Comparison of ENCODE assay signal across 19 cellular contexts in genomic region chr7:75891815-75892411, GRCh38. TPM values are rescaled to one million over a fixed set of nuclear protein-coding genes. Genes with fewer than 3 reads are reported as not detected.
DNase-seq lines count a peak whose midpoint lies in the region; ATAC-seq, FAIRE-seq and TF ChIP-seq lines count a peak whose summit lies in the region.
"Had no signal": no experiment of that assay in that cellular context is flagged by ENCODE, and none has a peak within 500 bp of the region (broad histone marks: within the 10 kb centered on the region; RNA-seq: fewer than 3 reads in every experiment).

No MANE protein-coding gene starts in this region.

- H4K91ac ChIP-seq in H1 (replicated peaks; ENCODE audit: insufficient read length, low read length) (no peak overlapping the region), mesenchymal stem cell (ENCODE audit: low read length) (peak overlapping the region; percentile 18)

- TF ChIP-seq POLR2A in H1 (IDR thresholded peaks at IDR 0.05; ENCODE audit: control extremely low read depth in 1 of 2, low read depth in 2 of 2, low read length in 2 of 2): no peak

- no peaks in the 10 kb centered on the region for H3K79me2 ChIP-seq in mammary epithelial cell (ENCODE audit: insufficient read depth, low read length)
- H3K79me2 ChIP-seq in H1 (ENCODE audit: control insufficient read depth in 1 of 2, insufficient read depth in 2 of 2, low read length in 2 of 2): no peaks in the 10 kb centered on the region

- H4K5ac ChIP-seq in H1 (ENCODE audit: insufficient read length, low read depth, low read length): no peak overlapping the region

- H3K27ac Mint-ChIP-seq in MCF 10A (ENCODE audit: low read depth, unreplicated experiment): peak overlapping the region; percentile 66
- H3K27ac Mint-ChIP-seq: CD4-positive, alpha-beta T cell had no signal

- no peak overlapping the region for H3K27ac ChIP-seq in mammary epithelial cell (ENCODE audit: insufficient read depth, low read depth, low read length)
- no peak overlapping the region for H3K27ac ChIP-seq in H1 (ENCODE audit: low read depth, low read length)
- no peak overlapping the region for H3K27ac ChIP-seq in mesenchymal stem cell (ENCODE audit: low read length, poor library complexity, severe bottlenecking)
- H3K27ac ChIP-seq in upper lobe of right lung: peak overlapping the region; percentile 86

- no peak overlapping the region for H3K56ac ChIP-seq in H1 (replicated peaks; ENCODE audit: insufficient read length, low read depth, low read length)

- H3K4ac ChIP-seq in H1 (replicated peaks; ENCODE audit: insufficient read length, low read depth, low read length): no peak overlapping the region
- no peak overlapping the region for H3K4ac ChIP-seq in mesenchymal stem cell (ENCODE audit: low read depth in 1 of 2, low read length in 2 of 2)

- H3K4me2 ChIP-seq in mammary epithelial cell (ENCODE audit: insufficient read depth, low read depth, low read length) (no peak overlapping the region), H1 (ENCODE audit: insufficient read depth in 1 of 2, low read depth in 2 of 2, low read length in 2 of 2) (no peak overlapping the region), mesenchymal stem cell (ENCODE audit: low read length, poor library complexity, severe bottlenecking) (no peak overlapping the region)

- H4K20me1 ChIP-seq in mammary epithelial cell (ENCODE audit: insufficient read depth, low read length): no peaks in the 10 kb centered on the region
- peaks cover 2 to 14% of the 10 kb centered on the region in 2 experiments for H4K20me1 ChIP-seq in H1 (replicated peaks in 1 of 2; ENCODE audit: control insufficient read depth in 1 of 2, insufficient read depth in 2 of 2, low read length in 2 of 2)

- TF ChIP-seq EP300 in H1 (IDR thresholded peaks at IDR 0.05; ENCODE audit: borderline replicate concordance in 1 of 2, low read depth in 2 of 2, low read length in 2 of 2): no peak

- dilution Hi-C loops in mammary epithelial cell (cut with HindIII; ENCODE audit: low sequenced_read_pairs): loop anchor here (10.0 kb wide), 1 partner anchor 47 kb away; no protein-coding TSS in a partner anchor

- no peak overlapping the region for H2BK15ac ChIP-seq in H1 (ENCODE audit: low read length)
- no peak overlapping the region for H2BK15ac ChIP-seq in mesenchymal stem cell (ENCODE audit: low read depth, poor library complexity, severe bottlenecking)

- no peaks in the 10 kb centered on the region for H3K79me1 ChIP-seq in H1 (ENCODE audit: low read depth, low read length)
- H3K79me1 ChIP-seq in mesenchymal stem cell (replicated peaks; ENCODE audit: low read length, poor library complexity, severe bottlenecking): peaks cover 6% of the 10 kb centered on the region

- H3K4me3 ChIP-seq in mammary epithelial cell (replicated peaks in 1 of 3; ENCODE audit: insufficient read depth in 1 of 3, low read depth in 2 of 3, low read length in 3 of 3) (no peak overlapping the region), H1 (ENCODE audit: extremely low read depth in 1 of 4, insufficient read depth in 2 of 4, low read depth in 3 of 4, low read length in 4 of 4) (no peak overlapping the region), mesenchymal stem cell (ENCODE audit: insufficient read depth in 1 of 2, low read depth in 1 of 2, low read length in 2 of 2) (no peak overlapping the region), upper lobe of right lung (no peak overlapping the region)

- H3K9me3 Mint-ChIP-seq in MCF 10A (ENCODE audit: unreplicated experiment): no peaks in the 10 kb centered on the region
- H3K9me3 Mint-ChIP-seq: CD4-positive, alpha-beta T cell; H9 had no signal

- POLR2A ChIA-PET in MCF 10A (lab: Yijun Ruan, JAX): interaction anchor here (0.7 to 2.2 kb wide), 7 partner anchors 9 to 156 kb away, joined by 3 to 14 read pairs (median 4); partner anchors contain the start of genes MDH2, POR and STYXL1
- POLR2A ChIA-PET in H1 (lab: Charles Lee; ENCODE audit: partially characterized antibody): interaction anchor here (0.9 to 3.5 kb wide), 10 partner anchors 8 to 74 kb away, joined by 3 to 22 read pairs (median 4); partner anchors contain the start of genes POR and RHBDD2
- POLR2A ChIA-PET in GM10248 (lab: Yijun Ruan, JAX): interaction anchor here (0.7 kb wide), 1 partner anchor 19 kb away, joined by 4 read pairs; no protein-coding TSS in a partner anchor

- H3K9me3 ChIP-seq in mammary epithelial cell (replicated peaks; ENCODE audit: insufficient read depth, low read length) (no peaks in the 10 kb centered on the region), H1 (ENCODE audit: insufficient read depth in 2 of 2, low read depth in 1 of 2, low read length in 1 of 2) (no peaks in the 10 kb centered on the region), mesenchymal stem cell (ENCODE audit: control insufficient read depth, low read length) (no peaks in the 10 kb centered on the region), upper lobe of right lung (no peaks in the 10 kb centered on the region)
- H3K9me3 ChIP-seq: BE2C had no signal

- peaks cover 19% of the 10 kb centered on the region for H3K4me1 ChIP-seq in mammary epithelial cell (ENCODE audit: insufficient read depth, low read length)
- H3K4me1 ChIP-seq in H1 (replicated peaks in 1 of 4; ENCODE audit: control insufficient read depth in 3 of 4, insufficient read depth in 4 of 4, low read length in 3 of 4): peaks cover 0 to 5% (median 3%) of the 10 kb centered on the region in 4 experiments; a peak in 4 of 7 replicates
- H3K4me1 ChIP-seq in mesenchymal stem cell (ENCODE audit: control insufficient read depth, insufficient read depth, low read depth, low read length): peaks cover 9% of the 10 kb centered on the region
- peaks cover 24% of the 10 kb centered on the region for H3K4me1 ChIP-seq in upper lobe of right lung
- H3K4me1 ChIP-seq: BE2C had no signal

- BruUV-seq in MCF 10A (replicated peaks; lab: Mats Ljungman, UMichigan) (no TSS peak), mammary epithelial cell (replicated peaks; lab: Mats Ljungman, UMichigan) (no TSS peak)

- no peak overlapping the region for H3K4me3 Mint-ChIP-seq in MCF 10A (ENCODE audit: unreplicated experiment)
- H3K4me3 Mint-ChIP-seq: CD4-positive, alpha-beta T cell; H9 had no signal

- CTCF ChIA-PET in MCF 10A (lab: Yijun Ruan, JAX): interaction anchor here (0.6 kb wide), 1 partner anchor 16 kb away, joined by 3 read pairs; no protein-coding TSS in a partner anchor
- CTCF ChIA-PET in mammary epithelial cell (lab: Charles Lee; ENCODE audit: low non-redundant PET): no interaction called here
- CTCF ChIA-PET in H1 (lab: Charles Lee; ENCODE audit: partially characterized antibody): interaction anchor here (0.7 to 1.7 kb wide), 5 partner anchors 28 to 133 kb away, joined by 3 to 7 read pairs (median 3); no protein-coding TSS in a partner anchor
- CTCF ChIA-PET in GM10248 (lab: Yijun Ruan, JAX): no interaction called here

- no peak for DNase-seq in MCF 10A (ENCODE audit: unreplicated experiment)
- DNase-seq in mammary epithelial cell: no peak
- DNase-seq in H1 (ENCODE audit: low read depth in 1 of 2, low spot score in 2 of 2): no peak
- DNase-seq in mesenchymal stem cell: no peak
- no peak for DNase-seq in upper lobe of right lung
- DNase-seq in GM10248 (ENCODE audit: extremely low spot score): no peak
- no peak for DNase-seq in NK-92 (lab: John Stamatoyannopoulos, UW; ENCODE audit: unreplicated experiment)
- DNase-seq in NCI-H1417 treated with DMSO at 0.1 percent for 48 hours (lab: John Stamatoyannopoulos, UW): no peak
- DNase-seq: 8988T; BE2C; Calu3; CD4-positive, alpha-beta T cell; DMS53; H9; KBM-7; NCI-H2227 treated with DMSO at 0.1 percent for 48 hours; NCI-H524 treated with DMSO at 0.1 percent for 48 hours; NK-92 treated with Interleukin-12 subunit alpha and Interleukin-12 subunit beta, amount 100 ng/mL, for 24 hours; RPMI8226 had no signal

- H2BK12ac ChIP-seq in H1 (ENCODE audit: low read depth, low read length): no peak overlapping the region
- peak overlapping the region in 1 of 2 experiments; percentile 33 for H2BK12ac ChIP-seq in mesenchymal stem cell (ENCODE audit: low read length in 2 of 2)

- TF ChIP-seq CTCF in MCF 10A (IDR thresholded peaks at IDR 0.05; ENCODE audit: unreplicated experiment) (no peak), mammary epithelial cell (conservative IDR thresholded peaks at IDR 0.05 in 1 of 2, IDR thresholded peaks at IDR 0.05 in 1 of 2; ENCODE audit: extremely low read depth in 1 of 2, insufficient read depth in 1 of 2, low read depth in 1 of 2, low read length in 2 of 2) (no peak), H1 (IDR thresholded peaks at IDR 0.05; ENCODE audit: control extremely low read depth in 1 of 3, insufficient read depth in 1 of 3, low read depth in 1 of 3, low read length in 3 of 3) (no peak), upper lobe of right lung (IDR thresholded peaks at IDR 0.05) (no peak), GM10248 (IDR thresholded peaks at IDR 0.05; ENCODE audit: control extremely low read depth, extremely low read depth, low read depth, missing control alignments) (no peak)

- H3K27me3 Mint-ChIP-seq in MCF 10A (ENCODE audit: insufficient read depth, unreplicated experiment): no peaks in the 10 kb centered on the region
- H3K27me3 Mint-ChIP-seq: CD4-positive, alpha-beta T cell had no signal

- H3K14ac ChIP-seq in H1 (ENCODE audit: insufficient read length): no peak overlapping the region
- no peak overlapping the region for H3K14ac ChIP-seq in mesenchymal stem cell (ENCODE audit: low read length in 2 of 2)

- in situ Hi-C loops in mammary epithelial cell (cut with MboI; ENCODE audit: low sequenced_read_pairs in 2 of 2): no loop called here

- H3K27me3 ChIP-seq in mammary epithelial cell (ENCODE audit: insufficient read depth, low read length) (no peaks in the 10 kb centered on the region), H1 (replicated peaks in 1 of 4; ENCODE audit: control insufficient read depth in 3 of 4, extremely low read depth in 1 of 4, insufficient read depth in 3 of 4, low read length in 3 of 4) (no peaks in the 10 kb centered on the region), mesenchymal stem cell (ENCODE audit: control insufficient read depth in 1 of 2, insufficient read depth in 1 of 2, low read length in 2 of 2) (no peaks in the 10 kb centered on the region), upper lobe of right lung (no peaks in the 10 kb centered on the region)
- H3K27me3 ChIP-seq: BE2C had no signal

- peaks cover 23% of the 10 kb centered on the region for H3K36me3 Mint-ChIP-seq in MCF 10A (ENCODE audit: insufficient read depth, unreplicated experiment)

- TF ChIP-seq RAD21 in H1 (IDR thresholded peaks at IDR 0.05 in 1 of 2, conservative IDR thresholded peaks at IDR 0.05 in 1 of 2; ENCODE audit: low read depth in 2 of 2, low read length in 2 of 2): no peak

- H3K36me3 ChIP-seq in mammary epithelial cell (ENCODE audit: insufficient read depth, low read length) (no peaks in the 10 kb centered on the region), H1 (ENCODE audit: control insufficient read depth in 2 of 4, insufficient read depth in 4 of 4, low read length in 3 of 4) (peaks cover 0 to 7% (median 6%) of the 10 kb centered on the region in 4 experiments; a peak in 5 of 8 replicates), mesenchymal stem cell (ENCODE audit: control insufficient read depth in 1 of 2, insufficient read depth in 2 of 2, low read depth in 1 of 2, low read length in 2 of 2) (peaks cover 19 to 25% of the 10 kb centered on the region in 2 experiments), upper lobe of right lung (peaks cover 14% of the 10 kb centered on the region)

- H3K23ac ChIP-seq in H1 (ENCODE audit: insufficient read length): no peak overlapping the region
- H3K23ac ChIP-seq in mesenchymal stem cell (ENCODE audit: low read length in 2 of 2): no peak overlapping the region

- no peaks in the 10 kb centered on the region for H3K23me2 ChIP-seq in H1 (ENCODE audit: low read depth, low read length)

- H2BK5ac ChIP-seq in H1 (ENCODE audit: low read depth, low read length): no peak overlapping the region
- no peak overlapping the region for H2BK5ac ChIP-seq in mesenchymal stem cell (ENCODE audit: low read depth, low read length, poor library complexity, severe bottlenecking)

- no peak for ATAC-seq in upper lobe of right lung

- intact Hi-C loops in MCF 10A (cut with micrococcal nuclease) (no loop called here), mammary epithelial cell (cut with micrococcal nuclease) (no loop called here), upper lobe of right lung (cut with DNase I) (no loop called here)

- peaks cover 7% of the 10 kb centered on the region for H3K4me1 Mint-ChIP-seq in MCF 10A (ENCODE audit: insufficient read depth, unreplicated experiment)

- FAIRE-seq in H1 (lab: Jason Lieb, UNC): no peak

- H4K8ac ChIP-seq in H1 (ENCODE audit: extremely low read depth, insufficient read depth, low read length) (no peak overlapping the region; the same call in none of the 2 replicates), mesenchymal stem cell (ENCODE audit: low read length) (no peak overlapping the region)

- H2AFZ ChIP-seq in mammary epithelial cell (ENCODE audit: low read depth, low read length) (no peak overlapping the region), H1 (ENCODE audit: low read length) (no peak overlapping the region), mesenchymal stem cell (ENCODE audit: low read depth, low read length) (no peak overlapping the region)

- no peak overlapping the region for H2BK120ac ChIP-seq in H1 (replicated peaks; ENCODE audit: low read depth, low read length)
- no peak overlapping the region for H2BK120ac ChIP-seq in mesenchymal stem cell (ENCODE audit: low read depth, low read length)

- H3K18ac ChIP-seq in H1 (ENCODE audit: extremely low read depth, low read length) (no peak overlapping the region), mesenchymal stem cell (ENCODE audit: low read depth in 1 of 2, low read length in 2 of 2) (no peak overlapping the region)

- H2BK20ac ChIP-seq in H1 (ENCODE audit: low read length): no peak overlapping the region

- no peak overlapping the region for H3K9ac ChIP-seq in mammary epithelial cell (ENCODE audit: insufficient read depth, low read length)
- H3K9ac ChIP-seq in H1 (replicated peaks in 1 of 4; ENCODE audit: extremely low read depth in 1 of 4, low read depth in 3 of 4, low read length in 3 of 4): no peak overlapping the region
- no peak overlapping the region for H3K9ac ChIP-seq in mesenchymal stem cell (ENCODE audit: low read length)

- H2AK5ac ChIP-seq in H1 (ENCODE audit: low read depth, low read length) (peak overlapping the region; percentile 39; the same call in 1 of the 2 replicates), mesenchymal stem cell (ENCODE audit: low read length, severe bottlenecking) (no peak overlapping the region)

- 90% methylated on average over 6 of the region's 7 CpGs for WGBS in mammary epithelial cell (ENCODE audit: low coverage, missing lambda C conversion rate)
- WGBS in H1 (ENCODE audit: extremely low coverage in 1 of 2, insufficient coverage in 1 of 2, insufficient read length in 1 of 2, insufficient replicate concordance in 2 of 2, low coverage in 1 of 2, low lambda C conversion rate in 2 of 2, missing lambda C conversion rate in 1 of 2), 2 experiments: 93 to 100% methylated on average over 2 to 6 of the region's 7 CpGs
- WGBS in mesenchymal stem cell: 97% methylated on average over 7 of the region's 7 CpGs

RNA-seq across cellular contexts. Expression of gene RHBDD2, which starts 13.1 kb away (rescaled TPM):
- total RNA-seq in MCF 10A (2022) (36.1 and 38.6 TPM in 2 replicates), mammary epithelial cell (10 to 100 TPM; 51.9 to 52.0 TPM), upper lobe of right lung (68.6 TPM)
- polyA plus RNA-seq in mammary epithelial cell (50.8 TPM), H1 (2011; rRNA removed) (65.5 and 83.6 TPM in 2 replicates)
- polyA minus RNA-seq in mammary epithelial cell: 39.9 TPM
- 28.3 and 29.5 TPM in 2 replicates for total RNA-seq in H1 (2021; fragmentation: NEBNext Ultra II Directional; extraction: Animal tissue kit (Norgen Biotek cat#: 25700))
- 30.5 TPM for polyA plus RNA-seq in H1 (2011; cell fraction: cytosol; rRNA removed)
- 48.6 TPM for polyA plus RNA-seq in H1 (2011; cell fraction: nucleus; rRNA removed)
- 22.3 to 41.5 TPM (median 36.1 TPM) in 4 replicates for polyA plus RNA-seq in H1 (2012, experiment 1 of 2)
- 36.4 TPM for polyA plus RNA-seq in H1 (2012, experiment 2 of 2)
- polyA plus RNA-seq in H1 (2013, experiment 1 of 2): 36.4 TPM
- polyA plus RNA-seq in H1 (2013, experiment 2 of 2): 40.7 TPM
- polyA minus RNA-seq in H1 (2011; rRNA and poly(A)+ RNA removed): 19.9 and 26.2 TPM in 2 replicates
- 20.5 TPM for polyA minus RNA-seq in H1 (2011; cell fraction: cytosol; rRNA and poly(A)+ RNA removed)
- polyA minus RNA-seq in H1 (2011; cell fraction: nucleus; rRNA and poly(A)+ RNA removed): 23.4 TPM
- 78.6 TPM for polyA plus RNA-seq in mesenchymal stem cell (2013, experiment 1 of 2)
- polyA plus RNA-seq in mesenchymal stem cell (2013, experiment 2 of 2): 78.6 TPM

RNA-seq across cellular contexts. Expression of gene POR, which starts 23.0 kb away (rescaled TPM):
- total RNA-seq in MCF 10A (2022): 45.1 and 58.0 TPM in 2 replicates
- 10 to 100 TPM; 61.2 to 67.9 TPM for total RNA-seq in mammary epithelial cell
- polyA plus RNA-seq in mammary epithelial cell: 36.1 TPM
- 145 TPM for polyA minus RNA-seq in mammary epithelial cell
- 127 and 144 TPM in 2 replicates for total RNA-seq in H1 (2021; fragmentation: NEBNext Ultra II Directional; extraction: Animal tissue kit (Norgen Biotek cat#: 25700))
- 98.7 and 213 TPM in 2 replicates for polyA plus RNA-seq in H1 (2011; rRNA removed)
- polyA plus RNA-seq in H1 (2011; cell fraction: cytosol; rRNA removed): 143 TPM
- polyA plus RNA-seq in H1 (2011; cell fraction: nucleus; rRNA removed): 390 TPM
- 65.5 to 111 TPM (median 109 TPM) in 4 replicates for polyA plus RNA-seq in H1 (2012, experiment 1 of 2)
- 172 TPM for polyA plus RNA-seq in H1 (2012, experiment 2 of 2)
- polyA plus RNA-seq in H1 (2013, experiment 1 of 2): 204 TPM
- 195 TPM for polyA plus RNA-seq in H1 (2013, experiment 2 of 2)
- polyA minus RNA-seq in H1 (2011; rRNA and poly(A)+ RNA removed): 51.2 and 71.3 TPM in 2 replicates
- 118 TPM for polyA minus RNA-seq in H1 (2011; cell fraction: cytosol; rRNA and poly(A)+ RNA removed)
- 98.3 TPM for polyA minus RNA-seq in H1 (2011; cell fraction: nucleus; rRNA and poly(A)+ RNA removed)
- 76.9 TPM for polyA plus RNA-seq in mesenchymal stem cell (2013, experiment 1 of 2)
- polyA plus RNA-seq in mesenchymal stem cell (2013, experiment 2 of 2): 80.1 TPM
- 232 TPM for total RNA-seq in upper lobe of right lung

Comparison
In these comparisons a context has a peak if more than half of its experiments do, and no peak if none do; other contexts are left out.
1. CTCF ChIA-PET loops: an anchor here in MCF 10A (0.6 kb wide) and H1 (0.7 to 1.7 kb wide); none called in mammary epithelial cell and GM10248.